ENCODE assay signal across 8 cellular contexts in genomic region chr6:106084973-106085686, GRCh38. TPM values are rescaled to one million over a fixed set of nuclear protein-coding genes. Genes with fewer than 3 reads are reported as not detected.
A peak's percentile ranks its signal among the peaks of the same experiment; 100 is the strongest.
DNase-seq lines count a peak whose midpoint lies in the region; ATAC-seq and TF ChIP-seq lines count a peak whose summit lies in the region.

No MANE protein-coding gene starts in this region.

- DNase-seq in GM23338 (ENCODE audit: low spot score), result peak; percentile 39
- no peak for DNase-seq in RWPE2 (ENCODE audit: low spot score)
- no peak for DNase-seq in esophagus squamous epithelium (lab: John Stamatoyannopoulos, UW)
- no peak for DNase-seq in skeletal muscle cell (ENCODE audit: low read depth)
- no peak for DNase-seq in globus pallidus (ENCODE audit: low spot score)
- DNase-seq in germinal center (ENCODE audit: low spot score), result no peak
- no peak for DNase-seq in HT-29 (ENCODE audit: low spot score)
- no peak for DNase-seq in DMS153 treated with DMSO at 0.1 percent for 48 hours (lab: John Stamatoyannopoulos, UW; ENCODE audit: unreplicated experiment)

- H3K9me2 ChIP-seq in GM23338 (ENCODE audit: insufficient read depth), result no peaks in the 10 kb centered on the region

- no peaks in the 10 kb centered on the region for H3K79me2 ChIP-seq in GM23338 (replicated peaks; ENCODE audit: insufficient read depth)

- intact Hi-C loops in esophagus squamous epithelium (cut with DNase I), result no loop called here

- H2AFZ ChIP-seq in GM23338, result 0 out of 2 replicates have a peak overlapping the region, but pooled peaks have one; percentile 72

- H3K9me3 Mint-ChIP-seq in GM23338, result no peaks in the 10 kb centered on the region

- peaks cover 32% of the 10 kb centered on the region for H3K4me1 Mint-ChIP-seq in GM23338

- no peak overlapping the region for H3K27ac Mint-ChIP-seq in GM23338

- H3K9me3 ChIP-seq in RWPE2 (ENCODE audit: severe bottlenecking), result no peaks in the 10 kb centered on the region
- H3K9me3 ChIP-seq in esophagus squamous epithelium, result no peaks in the 10 kb centered on the region

- no peaks in the 10 kb centered on the region for H3K36me3 Mint-ChIP-seq in GM23338 (ENCODE audit: low read depth)

- peak overlapping the region; percentile 76 for H3K4me3 Mint-ChIP-seq in GM23338

- peaks cover 35% of the 10 kb centered on the region for H3K27me3 ChIP-seq in GM23338 (ENCODE audit: insufficient read depth)
- H3K27me3 ChIP-seq in RWPE2 (ENCODE audit: insufficient read depth, poor library complexity, severe bottlenecking), result no peaks in the 10 kb centered on the region
- H3K27me3 ChIP-seq in esophagus squamous epithelium, result peaks cover 0 to 11% (median 0%) of the 10 kb centered on the region in 4 donors

- peak overlapping the region; percentile 79 for H3K4me2 ChIP-seq in GM23338

- H3K4me3 ChIP-seq in GM23338, result peak overlapping the region; percentile 54
- H3K4me3 ChIP-seq in RWPE2 (ENCODE audit: severe bottlenecking), result peak overlapping the region; percentile 46
- H3K4me3 ChIP-seq in esophagus squamous epithelium, result peak overlapping the region in 3 of 4 donors; percentile 45 to 76 (median 53)
- H3K4me3 ChIP-seq in skeletal muscle cell (ENCODE audit: low read depth, low read length), result peak overlapping the region; percentile 62

- no peaks in the 10 kb centered on the region for H3K36me3 ChIP-seq in GM23338 (ENCODE audit: insufficient read depth)
- H3K36me3 ChIP-seq in RWPE2 (ENCODE audit: low read depth), result peaks cover 14% of the 10 kb centered on the region
- no peaks in the 10 kb centered on the region for H3K36me3 ChIP-seq in esophagus squamous epithelium

- no peaks in the 10 kb centered on the region for H4K20me1 ChIP-seq in GM23338 (replicated peaks; ENCODE audit: insufficient read depth)

- 27% methylated on average over 7 of the region's 7 CpGs for WGBS in esophagus squamous epithelium, 2 donors

- no peak for TF ChIP-seq CTCF in GM23338 (conservative IDR thresholded peaks at IDR 0.05; ENCODE audit: low read depth in 2 of 2)
- TF ChIP-seq CTCF in RWPE2 (IDR thresholded peaks at IDR 0.05; ENCODE audit: poor library complexity, severe bottlenecking), result no peak
- TF ChIP-seq CTCF in esophagus squamous epithelium (IDR thresholded peaks at IDR 0.05), result no peak

- no peak for TF ChIP-seq POLR2A in esophagus squamous epithelium (IDR thresholded peaks at IDR 0.05)

- ATAC-seq in GM23338 (peak; percentile 7; the same call in 1 of the 3 replicates), RWPE2 (ENCODE audit: low read depth) (peak; percentile 4; the same call in 1 of the 3 replicates)

- H3F3A ChIP-seq in GM23338 (replicated peaks; ENCODE audit: low read depth), result no peaks in the 10 kb centered on the region

- H3K27ac ChIP-seq in GM23338 (ENCODE audit: low read depth), result no peak overlapping the region
- peak overlapping the region; percentile 82 for H3K27ac ChIP-seq in RWPE2 (ENCODE audit: poor library complexity, severe bottlenecking)
- peak overlapping the region; percentile 82 to 88 (median 83) for H3K27ac ChIP-seq in esophagus squamous epithelium

- H3K4me1 ChIP-seq in GM23338 (ENCODE audit: insufficient read depth), result peaks cover 25% of the 10 kb centered on the region
- H3K4me1 ChIP-seq in RWPE2 (ENCODE audit: insufficient read depth, poor library complexity, severe bottlenecking), result peaks cover 27% of the 10 kb centered on the region
- peaks cover 0 to 63% (median 15%) of the 10 kb centered on the region in 3 donors for H3K4me1 ChIP-seq in esophagus squamous epithelium

- H3K27me3 Mint-ChIP-seq in GM23338 (ENCODE audit: insufficient read depth, low read depth, poor library complexity), result peaks cover 31% of the 10 kb centered on the region

TF ChIP-seq in GM23338, 12 proteins besides CTCF, POLR2A, EP300 and RAD21 (continues in another document):
- no peak for TF ChIP-seq ZNF462 (CRISPR knock-in tag; IDR thresholded peaks at IDR 0.05)
- no peak for TF ChIP-seq ZNF331 (CRISPR knock-in tag; IDR thresholded peaks at IDR 0.05; ENCODE audit: low read depth)
- TF ChIP-seq REST (IDR thresholded peaks at IDR 0.05; ENCODE audit: unreplicated experiment), result no peak
- no peak for TF ChIP-seq ZNF114 (CRISPR knock-in tag; IDR thresholded peaks at IDR 0.05)
- TF ChIP-seq STAT1 (IDR thresholded peaks at IDR 0.05; ENCODE audit: unreplicated experiment), result no peak

RNA-seq across cellular contexts. Expression of gene PRDM1, which starts 1.0 kb away (rescaled TPM):
- total RNA-seq in GM23338 (2014; rRNA removed; shearing (Covaris generic)), result 0.62 and 0.73 TPM in 2 replicates
- 0.65 and 0.90 TPM in 2 replicates for polyA plus RNA-seq in GM23338 (2016; fragmentation: Nextera tagmentation; extraction: Ambion mirVana)
- 10 to 100 TPM; 18.3 to 75.8 (median 35.4) TPM for total RNA-seq in esophagus squamous epithelium
- 1.4 TPM in 1 of 2 replicates, not detected in the other for total RNA-seq in HT-29 (2014; rRNA removed; shearing (Covaris generic))
